In the genomic region with DNA sequence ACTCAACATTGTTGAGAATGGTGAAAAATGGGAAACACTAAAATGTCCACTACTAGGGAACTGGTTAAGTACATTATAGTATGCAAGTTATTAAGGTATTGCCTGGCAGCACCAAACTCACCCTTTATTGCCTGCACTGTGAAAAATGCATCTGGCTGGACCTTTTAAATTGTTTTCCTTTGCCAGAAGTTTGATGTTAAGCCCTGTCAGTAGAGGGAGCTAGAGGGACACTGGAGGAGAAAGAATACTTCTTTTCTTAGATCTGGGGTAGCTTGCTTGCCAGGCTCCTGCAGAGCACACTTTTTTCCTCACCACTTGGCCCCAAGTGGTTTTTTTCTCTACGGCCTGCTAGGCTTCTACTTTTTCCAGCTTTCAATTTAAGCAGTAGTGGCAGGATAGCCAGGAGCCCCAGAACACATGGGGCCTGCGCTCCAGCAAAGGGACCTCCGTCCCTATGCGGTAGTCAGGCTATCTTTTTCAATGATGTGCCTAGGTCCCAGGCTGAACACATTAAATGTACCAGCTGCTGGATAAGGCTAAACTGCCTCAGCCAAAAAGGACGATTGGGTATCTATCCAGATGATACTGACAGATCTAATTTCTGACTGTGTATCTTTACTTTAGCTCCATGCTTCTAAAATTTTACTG, we compare ENCODE assay signal across 1 cellular context.
TF ChIP-seq lines count a peak whose summit lies in the region.

No MANE protein-coding gene starts in this region.

TF ChIP-seq in HepG2, 621 proteins besides CTCF, POLR2A, EP300 and RAD21 (continued from another document and continues in another):
- TF ChIP-seq, protein P1, sequence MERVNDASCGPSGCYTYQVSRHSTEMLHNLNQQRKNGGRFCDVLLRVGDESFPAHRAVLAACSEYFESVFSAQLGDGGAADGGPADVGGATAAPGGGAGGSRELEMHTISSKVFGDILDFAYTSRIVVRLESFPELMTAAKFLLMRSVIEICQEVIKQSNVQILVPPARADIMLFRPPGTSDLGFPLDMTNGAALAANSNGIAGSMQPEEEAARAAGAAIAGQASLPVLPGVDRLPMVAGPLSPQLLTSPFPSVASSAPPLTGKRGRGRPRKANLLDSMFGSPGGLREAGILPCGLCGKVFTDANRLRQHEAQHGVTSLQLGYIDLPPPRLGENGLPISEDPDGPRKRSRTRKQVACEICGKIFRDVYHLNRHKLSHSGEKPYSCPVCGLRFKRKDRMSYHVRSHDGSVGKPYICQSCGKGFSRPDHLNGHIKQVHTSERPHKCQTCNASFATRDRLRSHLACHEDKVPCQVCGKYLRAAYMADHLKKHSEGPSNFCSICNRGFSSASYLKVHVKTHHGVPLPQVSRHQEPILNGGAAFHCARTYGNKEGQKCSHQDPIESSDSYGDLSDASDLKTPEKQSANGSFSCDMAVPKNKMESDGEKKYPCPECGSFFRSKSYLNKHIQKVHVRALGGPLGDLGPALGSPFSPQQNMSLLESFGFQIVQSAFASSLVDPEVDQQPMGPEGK (CRISPR knock-in tag; IDR thresholded peaks at IDR 0.05): no peak
- TF ChIP-seq, protein P2, sequence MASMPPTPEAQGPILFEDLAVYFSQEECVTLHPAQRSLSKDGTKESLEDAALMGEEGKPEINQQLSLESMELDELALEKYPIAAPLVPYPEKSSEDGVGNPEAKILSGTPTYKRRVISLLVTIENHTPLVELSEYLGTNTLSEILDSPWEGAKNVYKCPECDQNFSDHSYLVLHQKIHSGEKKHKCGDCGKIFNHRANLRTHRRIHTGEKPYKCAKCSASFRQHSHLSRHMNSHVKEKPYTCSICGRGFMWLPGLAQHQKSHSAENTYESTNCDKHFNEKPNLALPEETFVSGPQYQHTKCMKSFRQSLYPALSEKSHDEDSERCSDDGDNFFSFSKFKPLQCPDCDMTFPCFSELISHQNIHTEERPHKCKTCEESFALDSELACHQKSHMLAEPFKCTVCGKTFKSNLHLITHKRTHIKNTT (CRISPR knock-in tag; IDR thresholded peaks at IDR 0.05): no peak
- no peak for TF ChIP-seq ZNF124 (CRISPR knock-in tag; IDR thresholded peaks at IDR 0.05)
- TF ChIP-seq, protein P3, sequence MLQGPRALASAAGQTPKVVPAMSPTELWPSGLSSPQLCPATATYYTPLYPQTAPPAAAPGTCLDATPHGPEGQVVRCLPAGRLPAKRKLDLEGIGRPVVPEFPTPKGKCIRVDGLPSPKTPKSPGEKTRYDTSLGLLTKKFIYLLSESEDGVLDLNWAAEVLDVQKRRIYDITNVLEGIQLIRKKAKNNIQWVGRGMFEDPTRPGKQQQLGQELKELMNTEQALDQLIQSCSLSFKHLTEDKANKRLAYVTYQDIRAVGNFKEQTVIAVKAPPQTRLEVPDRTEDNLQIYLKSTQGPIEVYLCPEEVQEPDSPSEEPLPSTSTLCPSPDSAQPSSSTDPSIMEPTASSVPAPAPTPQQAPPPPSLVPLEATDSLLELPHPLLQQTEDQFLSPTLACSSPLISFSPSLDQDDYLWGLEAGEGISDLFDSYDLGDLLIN (CRISPR knock-in tag; IDR thresholded peaks at IDR 0.05; ENCODE audit: borderline replicate concordance): no peak
- TF ChIP-seq, protein P4, sequence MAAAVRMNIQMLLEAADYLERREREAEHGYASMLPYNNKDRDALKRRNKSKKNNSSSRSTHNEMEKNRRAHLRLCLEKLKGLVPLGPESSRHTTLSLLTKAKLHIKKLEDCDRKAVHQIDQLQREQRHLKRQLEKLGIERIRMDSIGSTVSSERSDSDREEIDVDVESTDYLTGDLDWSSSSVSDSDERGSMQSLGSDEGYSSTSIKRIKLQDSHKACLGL (CRISPR knock-in tag; IDR thresholded peaks at IDR 0.05): no peak
- TF ChIP-seq CBX5 (CRISPR knock-in tag; IDR thresholded peaks at IDR 0.05; ENCODE audit: borderline replicate concordance): no peak
- TF ChIP-seq, protein P5, sequence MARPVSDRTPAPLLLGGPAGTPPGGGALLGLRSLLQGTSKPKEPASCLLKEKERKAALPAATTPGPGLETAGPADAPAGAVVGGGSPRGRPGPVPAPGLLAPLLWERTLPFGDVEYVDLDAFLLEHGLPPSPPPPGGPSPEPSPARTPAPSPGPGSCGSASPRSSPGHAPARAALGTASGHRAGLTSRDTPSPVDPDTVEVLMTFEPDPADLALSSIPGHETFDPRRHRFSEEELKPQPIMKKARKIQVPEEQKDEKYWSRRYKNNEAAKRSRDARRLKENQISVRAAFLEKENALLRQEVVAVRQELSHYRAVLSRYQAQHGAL (CRISPR knock-in tag; IDR thresholded peaks at IDR 0.05; ENCODE audit: not compliant biosample characterization): no peak
- no peak for TF ChIP-seq SIN3A (IDR thresholded peaks at IDR 0.05; ENCODE audit: borderline replicate concordance, low read depth, low read length)
- no peak for TF ChIP-seq NPAS2 (CRISPR knock-in tag; IDR thresholded peaks at IDR 0.05; ENCODE audit: borderline replicate concordance)
- no peak for TF ChIP-seq ARNTL (CRISPR knock-in tag; IDR thresholded peaks at IDR 0.05)
- no peak for TF ChIP-seq PHF21A (CRISPR knock-in tag; IDR thresholded peaks at IDR 0.05)
- TF ChIP-seq ZMYM2 (CRISPR knock-in tag; IDR thresholded peaks at IDR 0.05): 0 out of 2 replicates have a peak, but pooled peaks have one; percentile 26
- no peak for TF ChIP-seq KDM5B (CRISPR knock-in tag; IDR thresholded peaks at IDR 0.05; ENCODE audit: borderline replicate concordance)
- TF ChIP-seq GATA4 (IDR thresholded peaks at IDR 0.05; ENCODE audit: borderline replicate concordance, low read depth): no peak
- TF ChIP-seq HIVEP1 (CRISPR knock-in tag; IDR thresholded peaks at IDR 0.05): no peak
- TF ChIP-seq ZMYM4 (CRISPR knock-in tag; IDR thresholded peaks at IDR 0.05): 0 out of 2 replicates have a peak, but pooled peaks have one; percentile 17
- TF ChIP-seq, protein P6, sequence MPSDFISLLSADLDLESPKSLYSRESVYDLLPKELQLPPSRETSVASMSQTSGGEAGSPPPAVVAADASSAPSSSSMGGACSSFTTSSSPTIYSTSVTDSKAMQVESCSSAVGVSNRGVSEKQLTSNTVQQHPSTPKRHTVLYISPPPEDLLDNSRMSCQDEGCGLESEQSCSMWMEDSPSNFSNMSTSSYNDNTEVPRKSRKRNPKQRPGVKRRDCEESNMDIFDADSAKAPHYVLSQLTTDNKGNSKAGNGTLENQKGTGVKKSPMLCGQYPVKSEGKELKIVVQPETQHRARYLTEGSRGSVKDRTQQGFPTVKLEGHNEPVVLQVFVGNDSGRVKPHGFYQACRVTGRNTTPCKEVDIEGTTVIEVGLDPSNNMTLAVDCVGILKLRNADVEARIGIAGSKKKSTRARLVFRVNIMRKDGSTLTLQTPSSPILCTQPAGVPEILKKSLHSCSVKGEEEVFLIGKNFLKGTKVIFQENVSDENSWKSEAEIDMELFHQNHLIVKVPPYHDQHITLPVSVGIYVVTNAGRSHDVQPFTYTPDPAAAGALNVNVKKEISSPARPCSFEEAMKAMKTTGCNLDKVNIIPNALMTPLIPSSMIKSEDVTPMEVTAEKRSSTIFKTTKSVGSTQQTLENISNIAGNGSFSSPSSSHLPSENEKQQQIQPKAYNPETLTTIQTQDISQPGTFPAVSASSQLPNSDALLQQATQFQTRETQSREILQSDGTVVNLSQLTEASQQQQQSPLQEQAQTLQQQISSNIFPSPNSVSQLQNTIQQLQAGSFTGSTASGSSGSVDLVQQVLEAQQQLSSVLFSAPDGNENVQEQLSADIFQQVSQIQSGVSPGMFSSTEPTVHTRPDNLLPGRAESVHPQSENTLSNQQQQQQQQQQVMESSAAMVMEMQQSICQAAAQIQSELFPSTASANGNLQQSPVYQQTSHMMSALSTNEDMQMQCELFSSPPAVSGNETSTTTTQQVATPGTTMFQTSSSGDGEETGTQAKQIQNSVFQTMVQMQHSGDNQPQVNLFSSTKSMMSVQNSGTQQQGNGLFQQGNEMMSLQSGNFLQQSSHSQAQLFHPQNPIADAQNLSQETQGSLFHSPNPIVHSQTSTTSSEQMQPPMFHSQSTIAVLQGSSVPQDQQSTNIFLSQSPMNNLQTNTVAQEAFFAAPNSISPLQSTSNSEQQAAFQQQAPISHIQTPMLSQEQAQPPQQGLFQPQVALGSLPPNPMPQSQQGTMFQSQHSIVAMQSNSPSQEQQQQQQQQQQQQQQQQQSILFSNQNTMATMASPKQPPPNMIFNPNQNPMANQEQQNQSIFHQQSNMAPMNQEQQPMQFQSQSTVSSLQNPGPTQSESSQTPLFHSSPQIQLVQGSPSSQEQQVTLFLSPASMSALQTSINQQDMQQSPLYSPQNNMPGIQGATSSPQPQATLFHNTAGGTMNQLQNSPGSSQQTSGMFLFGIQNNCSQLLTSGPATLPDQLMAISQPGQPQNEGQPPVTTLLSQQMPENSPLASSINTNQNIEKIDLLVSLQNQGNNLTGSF (CRISPR knock-in tag; IDR thresholded peaks at IDR 0.05): no peak
- TF ChIP-seq, protein P7, sequence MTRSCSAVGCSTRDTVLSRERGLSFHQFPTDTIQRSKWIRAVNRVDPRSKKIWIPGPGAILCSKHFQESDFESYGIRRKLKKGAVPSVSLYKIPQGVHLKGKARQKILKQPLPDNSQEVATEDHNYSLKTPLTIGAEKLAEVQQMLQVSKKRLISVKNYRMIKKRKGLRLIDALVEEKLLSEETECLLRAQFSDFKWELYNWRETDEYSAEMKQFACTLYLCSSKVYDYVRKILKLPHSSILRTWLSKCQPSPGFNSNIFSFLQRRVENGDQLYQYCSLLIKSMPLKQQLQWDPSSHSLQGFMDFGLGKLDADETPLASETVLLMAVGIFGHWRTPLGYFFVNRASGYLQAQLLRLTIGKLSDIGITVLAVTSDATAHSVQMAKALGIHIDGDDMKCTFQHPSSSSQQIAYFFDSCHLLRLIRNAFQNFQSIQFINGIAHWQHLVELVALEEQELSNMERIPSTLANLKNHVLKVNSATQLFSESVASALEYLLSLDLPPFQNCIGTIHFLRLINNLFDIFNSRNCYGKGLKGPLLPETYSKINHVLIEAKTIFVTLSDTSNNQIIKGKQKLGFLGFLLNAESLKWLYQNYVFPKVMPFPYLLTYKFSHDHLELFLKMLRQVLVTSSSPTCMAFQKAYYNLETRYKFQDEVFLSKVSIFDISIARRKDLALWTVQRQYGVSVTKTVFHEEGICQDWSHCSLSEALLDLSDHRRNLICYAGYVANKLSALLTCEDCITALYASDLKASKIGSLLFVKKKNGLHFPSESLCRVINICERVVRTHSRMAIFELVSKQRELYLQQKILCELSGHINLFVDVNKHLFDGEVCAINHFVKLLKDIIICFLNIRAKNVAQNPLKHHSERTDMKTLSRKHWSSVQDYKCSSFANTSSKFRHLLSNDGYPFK (CRISPR knock-in tag; IDR thresholded peaks at IDR 0.05; ENCODE audit: borderline replicate concordance): no peak
- no peak for TF ChIP-seq ZC3H4 (CRISPR knock-in tag; IDR thresholded peaks at IDR 0.05; ENCODE audit: borderline replicate concordance)
- TF ChIP-seq ZNF17 (CRISPR knock-in tag; IDR thresholded peaks at IDR 0.05): no peak
- TF ChIP-seq, protein P8, sequence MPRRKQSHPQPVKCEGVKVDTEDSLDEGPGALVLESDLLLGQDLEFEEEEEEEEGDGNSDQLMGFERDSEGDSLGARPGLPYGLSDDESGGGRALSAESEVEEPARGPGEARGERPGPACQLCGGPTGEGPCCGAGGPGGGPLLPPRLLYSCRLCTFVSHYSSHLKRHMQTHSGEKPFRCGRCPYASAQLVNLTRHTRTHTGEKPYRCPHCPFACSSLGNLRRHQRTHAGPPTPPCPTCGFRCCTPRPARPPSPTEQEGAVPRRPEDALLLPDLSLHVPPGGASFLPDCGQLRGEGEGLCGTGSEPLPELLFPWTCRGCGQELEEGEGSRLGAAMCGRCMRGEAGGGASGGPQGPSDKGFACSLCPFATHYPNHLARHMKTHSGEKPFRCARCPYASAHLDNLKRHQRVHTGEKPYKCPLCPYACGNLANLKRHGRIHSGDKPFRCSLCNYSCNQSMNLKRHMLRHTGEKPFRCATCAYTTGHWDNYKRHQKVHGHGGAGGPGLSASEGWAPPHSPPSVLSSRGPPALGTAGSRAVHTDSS (CRISPR knock-in tag; conservative IDR thresholded peaks at IDR 0.05): no peak
- TF ChIP-seq, protein P9, sequence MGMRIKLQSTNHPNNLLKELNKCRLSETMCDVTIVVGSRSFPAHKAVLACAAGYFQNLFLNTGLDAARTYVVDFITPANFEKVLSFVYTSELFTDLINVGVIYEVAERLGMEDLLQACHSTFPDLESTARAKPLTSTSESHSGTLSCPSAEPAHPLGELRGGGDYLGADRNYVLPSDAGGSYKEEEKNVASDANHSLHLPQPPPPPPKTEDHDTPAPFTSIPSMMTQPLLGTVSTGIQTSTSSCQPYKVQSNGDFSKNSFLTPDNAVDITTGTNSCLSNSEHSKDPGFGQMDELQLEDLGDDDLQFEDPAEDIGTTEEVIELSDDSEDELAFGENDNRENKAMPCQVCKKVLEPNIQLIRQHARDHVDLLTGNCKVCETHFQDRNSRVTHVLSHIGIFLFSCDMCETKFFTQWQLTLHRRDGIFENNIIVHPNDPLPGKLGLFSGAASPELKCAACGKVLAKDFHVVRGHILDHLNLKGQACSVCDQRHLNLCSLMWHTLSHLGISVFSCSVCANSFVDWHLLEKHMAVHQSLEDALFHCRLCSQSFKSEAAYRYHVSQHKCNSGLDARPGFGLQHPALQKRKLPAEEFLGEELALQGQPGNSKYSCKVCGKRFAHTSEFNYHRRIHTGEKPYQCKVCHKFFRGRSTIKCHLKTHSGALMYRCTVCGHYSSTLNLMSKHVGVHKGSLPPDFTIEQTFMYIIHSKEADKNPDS (CRISPR knock-in tag; IDR thresholded peaks at IDR 0.05): no peak
- TF ChIP-seq SATB2 (CRISPR knock-in tag; IDR thresholded peaks at IDR 0.05): no peak
- TF ChIP-seq, protein P10, sequence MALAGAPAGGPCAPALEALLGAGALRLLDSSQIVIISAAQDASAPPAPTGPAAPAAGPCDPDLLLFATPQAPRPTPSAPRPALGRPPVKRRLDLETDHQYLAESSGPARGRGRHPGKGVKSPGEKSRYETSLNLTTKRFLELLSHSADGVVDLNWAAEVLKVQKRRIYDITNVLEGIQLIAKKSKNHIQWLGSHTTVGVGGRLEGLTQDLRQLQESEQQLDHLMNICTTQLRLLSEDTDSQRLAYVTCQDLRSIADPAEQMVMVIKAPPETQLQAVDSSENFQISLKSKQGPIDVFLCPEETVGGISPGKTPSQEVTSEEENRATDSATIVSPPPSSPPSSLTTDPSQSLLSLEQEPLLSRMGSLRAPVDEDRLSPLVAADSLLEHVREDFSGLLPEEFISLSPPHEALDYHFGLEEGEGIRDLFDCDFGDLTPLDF (CRISPR knock-in tag; IDR thresholded peaks at IDR 0.05): no peak
- TF ChIP-seq ZNF232 (CRISPR knock-in tag; IDR thresholded peaks at IDR 0.05; ENCODE audit: borderline replicate concordance): no peak
- no peak for TF ChIP-seq RNF2 (conservative IDR thresholded peaks at IDR 0.05; ENCODE audit: low read depth)
- no peak for TF ChIP-seq NAIF1 (CRISPR knock-in tag; IDR thresholded peaks at IDR 0.05; ENCODE audit: borderline replicate concordance)
- TF ChIP-seq SAFB2 (CRISPR knock-in tag; IDR thresholded peaks at IDR 0.05; ENCODE audit: borderline replicate concordance, low read depth): no peak
- no peak for TF ChIP-seq SUZ12 (IDR thresholded peaks at IDR 0.05; ENCODE audit: low read depth, low read length)
- no peak for TF ChIP-seq BORCS8-MEF2B (CRISPR knock-in tag; IDR thresholded peaks at IDR 0.05)
- TF ChIP-seq JUNB (CRISPR knock-in tag; IDR thresholded peaks at IDR 0.05; ENCODE audit: borderline replicate concordance): no peak
